12 cellular contexts compared by ENCODE assay signal in genomic region chr10:125155669-125156068, GRCh38. TPM values are rescaled to one million over a fixed set of nuclear protein-coding genes. Genes with fewer than 3 reads are reported as not detected.
DNase-seq lines count a peak whose midpoint lies in the region; ATAC-seq, FAIRE-seq and TF ChIP-seq lines count a peak whose summit lies in the region.
"Had no signal": no experiment of that assay in that cellular context is flagged by ENCODE, and none has a peak within 500 bp of the region (broad histone marks: within the 10 kb centered on the region; RNA-seq: fewer than 3 reads in every experiment).

No MANE protein-coding gene starts in this region.

- intact Hi-C loops in Right ventricle myocardium superior (cut with DNase I) (loop anchor here (5.0 kb wide), 1 partner anchor 93 kb away; no protein-coding TSS in a partner anchor), endothelial cell of umbilical vein (cut with micrococcal nuclease) (loop anchor here (5.0 kb wide), 1 partner anchor 108 kb away; no protein-coding TSS in a partner anchor)
- intact Hi-C loops in CD4-positive, alpha-beta T cell (cut with DNase I, micrococcal nuclease) = no loop called here

- TF ChIP-seq CTCF in cardiac muscle cell (IDR thresholded peaks at IDR 0.05; ENCODE audit: low read depth, low read length) (no peak), endothelial cell of umbilical vein (IDR thresholded peaks at IDR 0.05; ENCODE audit: extremely low read depth in 1 of 2, insufficient read depth in 1 of 2, low read depth in 1 of 2, low read length in 2 of 2) (no peak), tibial nerve (IDR thresholded peaks at IDR 0.05) (no peak)
- TF ChIP-seq CTCF in CD4-positive, alpha-beta T cell (IDR thresholded peaks at IDR 0.05) = no peak

- no peaks in the 10 kb centered on the region for H3K9me3 Mint-ChIP-seq in CD4-positive, alpha-beta T cell
- H3K9me3 Mint-ChIP-seq: stimulated activated naive CD8-positive, alpha-beta T cell treated with anti-CD3 and anti-CD28 coated beads, Interleukin-15, amount 100 ng/mL, for 72 hours had no signal

- peak overlapping the region; percentile 70 for H3K4me2 ChIP-seq in endothelial cell of umbilical vein (ENCODE audit: insufficient read depth, low read length)

- no peak for TF ChIP-seq POLR2A in endothelial cell of umbilical vein (IDR thresholded peaks at IDR 0.05; ENCODE audit: low read depth, low read length)
- no peak for TF ChIP-seq POLR2A in tibial nerve (IDR thresholded peaks at IDR 0.05)

- H3K9ac ChIP-seq in endothelial cell of umbilical vein (replicated peaks; ENCODE audit: extremely low read depth, insufficient read depth, low read length) (peak overlapping the region; percentile 62), muscle layer of colon (ENCODE audit: low read length) (peak overlapping the region; percentile 21)

- H4K20me1 ChIP-seq in endothelial cell of umbilical vein (replicated peaks; ENCODE audit: control insufficient read depth, extremely low read depth, insufficient read depth, low read length) = no peaks in the 10 kb centered on the region

- peaks cover 6% of the 10 kb centered on the region for H3K4me1 Mint-ChIP-seq in CD4-positive, alpha-beta T cell (ENCODE audit: low read depth)
- H3K4me1 Mint-ChIP-seq: stimulated activated naive CD8-positive, alpha-beta T cell treated with anti-CD3 and anti-CD28 coated beads, Interleukin-15, amount 100 ng/mL, for 72 hours; T-helper 17 cell had no signal

- CTCF ChIA-PET in endothelial cell of umbilical vein (lab: Charles Lee) = interaction anchor here (1.0 to 2.6 kb wide), 3 partner anchors 98 to 108 kb away, joined by 3 to 14 read pairs (median 5); no protein-coding TSS in a partner anchor
- CTCF ChIA-PET in CD4-positive, alpha-beta T cell (lab: Charles Lee) = no interaction called here

- H3K27me3 ChIP-seq in cardiac muscle cell (no peaks in the 10 kb centered on the region), endothelial cell of umbilical vein (ENCODE audit: control insufficient read depth in 2 of 2, insufficient read depth in 2 of 2, low read length in 2 of 2) (no peaks in the 10 kb centered on the region), muscle layer of colon (ENCODE audit: control insufficient read depth in 1 of 2, insufficient read depth in 2 of 2, low read length in 2 of 2) (no peaks in the 10 kb centered on the region), tibial nerve (no peaks in the 10 kb centered on the region)
- H3K27me3 ChIP-seq in CD4-positive, alpha-beta T cell (ENCODE audit: control insufficient read depth, insufficient read depth, low read length) = peaks cover 59% of the 10 kb centered on the region

- H3K4me1 ChIP-seq in cardiac muscle cell (ENCODE audit: low read depth) (peaks cover 56% of the 10 kb centered on the region), endothelial cell of umbilical vein (ENCODE audit: control insufficient read depth, extremely low read depth, insufficient read depth, low read length) (peaks cover 66% of the 10 kb centered on the region), muscle layer of colon (ENCODE audit: insufficient read depth, low read length) (peaks cover 62% of the 10 kb centered on the region), tibial nerve (peaks cover 0 to 78% (median 53%) of the 10 kb centered on the region in 4 donors)

- H3K4me3 ChIP-seq in cardiac muscle cell (peak overlapping the region; percentile 4), endothelial cell of umbilical vein (replicated peaks in 1 of 3; ENCODE audit: insufficient read depth in 1 of 3, low read depth in 1 of 3, low read length in 3 of 3) (no peak overlapping the region), muscle layer of colon (ENCODE audit: low read depth in 1 of 2, low read length in 2 of 2) (no peak overlapping the region), tibial nerve (no peak overlapping the region)

- no peak overlapping the region for H3K4me3 Mint-ChIP-seq in CD4-positive, alpha-beta T cell
- H3K4me3 Mint-ChIP-seq: stimulated activated naive CD8-positive, alpha-beta T cell treated with anti-CD3 and anti-CD28 coated beads, Interleukin-15, amount 100 ng/mL, for 72 hours had no signal

- no peak overlapping the region for H3K27ac ChIP-seq in cardiac muscle cell
- no peak overlapping the region for H3K27ac ChIP-seq in endothelial cell of umbilical vein (ENCODE audit: insufficient read depth, low read depth, low read length)
- peak overlapping the region; percentile 21 for H3K27ac ChIP-seq in muscle layer of colon (ENCODE audit: low read depth, low read length)
- peak overlapping the region; percentile 43 to 92 (median 77) for H3K27ac ChIP-seq in tibial nerve
- H3K27ac ChIP-seq in CD4-positive, alpha-beta T cell (ENCODE audit: low read depth, low read length) = no peak overlapping the region

- no peaks in the 10 kb centered on the region for H3K36me3 Mint-ChIP-seq in CD4-positive, alpha-beta T cell (ENCODE audit: low read depth)

- dilution Hi-C loops in endothelial cell of umbilical vein (cut with MboI; ENCODE audit: extremely low pct_ligation_motif_present, low sequenced_read_pairs) = no loop called here

- H2AFZ ChIP-seq in endothelial cell of umbilical vein (ENCODE audit: low read depth, low read length) = no peak overlapping the region

- ATAC-seq in Right ventricle myocardium superior (ENCODE audit: poor library complexity) = no peak
- ATAC-seq in CD4-positive, alpha-beta T cell (ENCODE audit: poor library complexity) = no peak
- no peak for ATAC-seq in GM21723 (IDR thresholded peaks at IDR 0.05; ENCODE audit: unreplicated experiment)
- ATAC-seq: stimulated activated naive CD8-positive, alpha-beta T cell treated with anti-CD3 and anti-CD28 coated beads, Interleukin-15, amount 100 ng/mL, for 72 hours; T-helper 17 cell had no signal

- no peak for TF ChIP-seq EP300 in tibial nerve (IDR thresholded peaks at IDR 0.05)

- no peaks in the 10 kb centered on the region for H3K9me3 ChIP-seq in cardiac muscle cell (ENCODE audit: low read depth)
- no peaks in the 10 kb centered on the region for H3K9me3 ChIP-seq in endothelial cell of umbilical vein (replicated peaks; ENCODE audit: control insufficient read depth, insufficient read depth, low read length)
- H3K9me3 ChIP-seq in muscle layer of colon (ENCODE audit: low read length) = no peaks in the 10 kb centered on the region
- H3K9me3 ChIP-seq in tibial nerve = no peaks in the 10 kb centered on the region
- H3K9me3 ChIP-seq in CD4-positive, alpha-beta T cell (ENCODE audit: control insufficient read depth, low read length) = no peaks in the 10 kb centered on the region

- peaks cover 70% of the 10 kb centered on the region for H3K27me3 Mint-ChIP-seq in CD4-positive, alpha-beta T cell

- no peak overlapping the region for H3K27ac Mint-ChIP-seq in CD4-positive, alpha-beta T cell
- H3K27ac Mint-ChIP-seq: stimulated activated naive CD8-positive, alpha-beta T cell treated with anti-CD3 and anti-CD28 coated beads, Interleukin-15, amount 100 ng/mL, for 72 hours; T-helper 17 cell had no signal

- POLR2A ChIA-PET in endothelial cell of umbilical vein (lab: Charles Lee) = no interaction called here
- POLR2A ChIA-PET in CD4-positive, alpha-beta T cell (lab: Charles Lee) = no interaction called here

- no peak for DNase-seq in cardiac muscle cell (ENCODE audit: low read depth in 1 of 2, low spot score in 1 of 2)
- DNase-seq in Right ventricle myocardium superior = no peak
- no peak for DNase-seq in endothelial cell of umbilical vein (ENCODE audit: low read depth, low spot score)
- DNase-seq in tibial nerve (ENCODE audit: low spot score in 2 of 2) = no peak
- no peak for DNase-seq in CD4-positive, alpha-beta T cell
- no peak for DNase-seq in NCI-H146 treated with DMSO at 0.1 percent for 48 hours (lab: John Stamatoyannopoulos, UW; ENCODE audit: unreplicated experiment)
- DNase-seq: GDM1; NCI-H748 treated with DMSO at 0.1 percent for 48 hours; stimulated activated naive CD8-positive, alpha-beta T cell treated with anti-CD3 and anti-CD28 coated beads, Interleukin-15, amount 100 ng/mL, for 72 hours; T-helper 17 cell had no signal

- no TSS peak for BruUV-seq in endothelial cell of umbilical vein (replicated peaks; lab: Mats Ljungman, UMichigan)

- WGBS in tibial nerve, 2 donors = 69 to 82% methylated on average over 3 of the region's 3 CpGs

- no peaks in the 10 kb centered on the region for H3K9me1 ChIP-seq in endothelial cell of umbilical vein (replicated peaks; ENCODE audit: control insufficient read depth, extremely low read depth, insufficient read depth, low read length)

- H3K79me2 ChIP-seq in endothelial cell of umbilical vein (ENCODE audit: control insufficient read depth, insufficient read depth, low read length) = peaks cover 91% of the 10 kb centered on the region

- H3K36me3 ChIP-seq in cardiac muscle cell = peaks cover 3% of the 10 kb centered on the region
- H3K36me3 ChIP-seq in endothelial cell of umbilical vein (ENCODE audit: control insufficient read depth in 2 of 2, extremely low read depth in 1 of 2, insufficient read depth in 2 of 2, low read length in 2 of 2) = peaks cover 0 to 7% of the 10 kb centered on the region in 2 experiments
- no peaks in the 10 kb centered on the region for H3K36me3 ChIP-seq in muscle layer of colon (ENCODE audit: insufficient read depth, low read length)
- peaks cover 0 to 8% (median 0%) of the 10 kb centered on the region in 3 donors for H3K36me3 ChIP-seq in tibial nerve

- no peak for FAIRE-seq in endothelial cell of umbilical vein (lab: Jason Lieb, UNC)

TF ChIP-seq in endothelial cell of umbilical vein, 7 proteins besides CTCF, POLR2A, EP300 and RAD21 (continues in another document):
- TF ChIP-seq MYC (IDR thresholded peaks at IDR 0.05; ENCODE audit: low read depth, low read length) (no peak), GATA2 (IDR thresholded peaks at IDR 0.05; ENCODE audit: insufficient read depth, insufficient read length, low read depth, low read length) (no peak), JUN (IDR thresholded peaks at IDR 0.05; ENCODE audit: borderline replicate concordance, insufficient read depth, insufficient read length, low read depth) (no peak), MAX (IDR thresholded peaks at IDR 0.05; ENCODE audit: insufficient read depth, insufficient read length) (no peak)

RNA-seq across cellular contexts. Expression of gene CTBP2, which starts 4.7 kb away (rescaled TPM):
- 67.4 and 88.3 TPM in 2 replicates for total RNA-seq in cardiac muscle cell
- polyA plus RNA-seq in cardiac muscle cell = 67.8 and 74.5 TPM in 2 replicates
- 29.4 TPM for total RNA-seq in Right ventricle myocardium superior
- 123 and 128 TPM in 2 replicates for total RNA-seq in endothelial cell of umbilical vein
- polyA plus RNA-seq in endothelial cell of umbilical vein = 118 and 122 TPM in 2 replicates
- polyA plus RNA-seq in endothelial cell of umbilical vein (2011; cell fraction: cytosol; rRNA removed) = 92.5 and 105 TPM in 2 replicates
- polyA plus RNA-seq in endothelial cell of umbilical vein (2011; cell fraction: nucleus; rRNA removed) = 261 and 283 TPM in 2 replicates
- 84.0 and 96.4 TPM in 2 replicates for polyA plus RNA-seq in endothelial cell of umbilical vein (2012)
- 170 and 218 TPM in 2 replicates for polyA minus RNA-seq in endothelial cell of umbilical vein
- 70.6 TPM for polyA minus RNA-seq in endothelial cell of umbilical vein (2011; cell fraction: cytosol; rRNA and poly(A)+ RNA removed)
- polyA minus RNA-seq in endothelial cell of umbilical vein (2011; cell fraction: nucleus; rRNA and poly(A)+ RNA removed) = 91.2 and 123 TPM in 2 replicates
- 10 to 100 TPM; 40.4 to 97.9 (median 62.3) TPM for total RNA-seq in tibial nerve
- total RNA-seq in CD4-positive, alpha-beta T cell = under 1 TPM in 1 of 2 experiments, not detected in 1; 0.17 TPM

Comparison
In these comparisons a context has a peak if more than half of its experiments do, and no peak if none do; other contexts are left out.
1. H3K27ac ChIP-seq: peak in muscle layer of colon (single experiment) and tibial nerve (4 of 4); none in cardiac muscle cell (single experiment), endothelial cell of umbilical vein (single experiment) and CD4-positive, alpha-beta T cell (single experiment).
2. RNA of gene CTBP2, which starts 4.7 kb away (total RNA-seq): 123 to 128 TPM in endothelial cell of umbilical vein, 40.4 to 97.9 TPM in tibial nerve, 67.4 to 88.3 TPM in cardiac muscle cell and 29.4 TPM in Right ventricle myocardium superior (single experiment); 0.17 TPM in CD4-positive, alpha-beta T cell; every median in the first group is over 10 times any median in the second.
3. intact Hi-C loops: an anchor here in Right ventricle myocardium superior (5.0 kb wide) and endothelial cell of umbilical vein (5.0 kb wide); none called in CD4-positive, alpha-beta T cell.